In the genomic region with DNA sequence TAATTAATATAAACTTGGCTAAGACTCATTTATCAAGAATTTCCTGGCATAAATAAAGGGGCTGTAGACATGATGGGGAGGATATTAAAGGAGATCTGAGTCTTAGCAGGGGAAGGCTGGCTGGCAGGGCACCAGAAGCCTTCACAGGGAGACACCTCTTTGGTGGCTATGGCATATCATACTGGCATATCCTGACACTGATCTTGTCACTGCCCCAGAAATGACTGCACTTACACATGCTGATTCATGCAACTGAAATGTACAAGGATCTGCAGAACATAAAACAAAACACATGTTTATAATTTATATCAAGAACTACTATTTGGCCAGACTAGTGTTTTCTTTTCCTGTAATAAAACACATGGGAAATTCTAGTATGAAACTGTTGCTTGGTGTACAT, we compare ENCODE assay signal across 20 cellular contexts. TPM values are rescaled to one million over a fixed set of nuclear protein-coding genes. Genes with fewer than 3 reads are reported as not detected.
A peak's percentile ranks its signal among the peaks of the same experiment; 100 is the strongest.
DNase-seq lines count a peak whose midpoint lies in the region; ATAC-seq and TF ChIP-seq lines count a peak whose summit lies in the region.
"Had no signal": no experiment of that assay in that cellular context is flagged by ENCODE, and none has a peak within 500 bp of the region (broad histone marks: within the 10 kb centered on the region; RNA-seq: fewer than 3 reads in every experiment).

No MANE protein-coding gene starts in this region.

- peaks cover 6% of the 10 kb centered on the region for H3K9me3 ChIP-seq in MG63
- no peaks in the 10 kb centered on the region for H3K9me3 ChIP-seq in endodermal cell (ENCODE audit: control insufficient read depth, low read length)
- H3K9me3 ChIP-seq: BLaER1 had no signal

- H3K4me3 ChIP-seq in BJ (ENCODE audit: low read depth, low read length) (no peak overlapping the region), MG63 (no peak overlapping the region), choroid plexus epithelial cell (ENCODE audit: low read depth, low read length) (no peak overlapping the region), endodermal cell (ENCODE audit: low read length) (no peak overlapping the region)
- H3K4me3 ChIP-seq: BLaER1, sigmoid colon, transverse colon had no signal

- no peaks in the 10 kb centered on the region for H3K27me3 ChIP-seq in BJ (ENCODE audit: control insufficient read depth, insufficient read depth, low read length)
- H3K27me3 ChIP-seq in MG63: no peaks in the 10 kb centered on the region
- H3K27me3 ChIP-seq in endodermal cell (ENCODE audit: control insufficient read depth, insufficient read depth, low read length, poor library complexity, severe bottlenecking): no peaks in the 10 kb centered on the region
- H3K27me3 ChIP-seq: BLaER1, sigmoid colon, transverse colon had no signal

- ATAC-seq in GM21786 (IDR thresholded peaks at IDR 0.05; ENCODE audit: unreplicated experiment) (no peak), GM18858 (IDR thresholded peaks at IDR 0.05; ENCODE audit: unreplicated experiment) (no peak), HG03135 (IDR thresholded peaks at IDR 0.05; ENCODE audit: unreplicated experiment) (no peak)

- H3K36me3 ChIP-seq in BJ (ENCODE audit: control insufficient read depth, insufficient read depth, low read length): no peaks in the 10 kb centered on the region
- H3K36me3 ChIP-seq in MG63: no peaks in the 10 kb centered on the region
- H3K36me3 ChIP-seq in endodermal cell (ENCODE audit: control insufficient read depth, insufficient read depth, low read length): no peaks in the 10 kb centered on the region
- H3K36me3 ChIP-seq: BLaER1, sigmoid colon, transverse colon had no signal

- DNase-seq in BJ (ENCODE audit: low read depth): peak; percentile 75
- DNase-seq in MG63: peak; percentile 59
- peak; percentile 13 for DNase-seq in choroid plexus epithelial cell (ENCODE audit: low read depth)
- peak; percentile 26 for DNase-seq in non-pigmented ciliary epithelial cell (ENCODE audit: low read depth)
- no peak for DNase-seq in endodermal cell
- DNase-seq: aorta; DMS153; glutamatergic neuron; islet precursor cell; NCI-H1694 treated with DMSO at 0.1 percent for 48 hours; sigmoid colon; stimulated activated CD4-positive, alpha-beta T cell treated with anti-CD3 and anti-CD28 coated beads, Interleukin-4, amount 100 ng/mL, for 4 hours; transverse colon had no signal

- TF ChIP-seq CTCF in BJ (IDR thresholded peaks at IDR 0.05; ENCODE audit: insufficient read depth, low read depth, low read length): no peak
- no peak for TF ChIP-seq CTCF in choroid plexus epithelial cell (conservative IDR thresholded peaks at IDR 0.05; ENCODE audit: low read depth, low read length)
- no peak for TF ChIP-seq CTCF in endodermal cell (conservative IDR thresholded peaks at IDR 0.05)

- POLR2A ChIA-PET in BJ (lab: Charles Lee): no interaction called here

- H3K4me1 ChIP-seq in endodermal cell (ENCODE audit: control insufficient read depth, insufficient read depth, low read length): no peaks in the 10 kb centered on the region
- H3K4me1 ChIP-seq: BLaER1, sigmoid colon, transverse colon had no signal

- no peak overlapping the region for H3K9ac ChIP-seq in endodermal cell (ENCODE audit: extremely low read depth, low read length, poor library complexity, severe bottlenecking)
- H3K9ac ChIP-seq: BLaER1 had no signal

- H3K27ac Mint-ChIP-seq in endodermal cell: no peak overlapping the region
- H3K27ac Mint-ChIP-seq: mesothelial cell of epicardium had no signal

- no peak overlapping the region for H3K27ac ChIP-seq in endodermal cell (ENCODE audit: low read depth, low read length)
- H3K27ac ChIP-seq: BLaER1, sigmoid colon, transverse colon had no signal

- CTCF ChIA-PET in BJ (lab: Yijun Ruan, JAX): no interaction called here

- H3K36me3 Mint-ChIP-seq in endodermal cell (ENCODE audit: low read depth): no peaks in the 10 kb centered on the region
- H3K36me3 Mint-ChIP-seq: mesothelial cell of epicardium had no signal

- no peak overlapping the region for H3K4me3 Mint-ChIP-seq in endodermal cell
- H3K4me3 Mint-ChIP-seq: mesothelial cell of epicardium had no signal

- H3K9me3 Mint-ChIP-seq in endodermal cell: peaks cover 5% of the 10 kb centered on the region

- no peaks in the 10 kb centered on the region for H3K4me1 Mint-ChIP-seq in endodermal cell
- H3K4me1 Mint-ChIP-seq: mesothelial cell of epicardium had no signal

- peaks cover 4% of the 10 kb centered on the region for H3K27me3 Mint-ChIP-seq in endodermal cell (ENCODE audit: insufficient read depth)

RNA-seq across cellular contexts. Expression of gene LIPN, which starts 5.5 kb away (rescaled TPM):
- not detected in 2 replicates for polyA plus RNA-seq in BJ (2011; rRNA removed)
- not detected in 2 replicates for polyA minus RNA-seq in BJ (2011; rRNA and poly(A)+ RNA removed)
- 0.10 TPM in 1 of 2 replicates, not detected in the other for total RNA-seq in MG63 (2014; rRNA removed; shearing (Covaris generic); ENCODE audit: low replicate concordance)
- total RNA-seq in endodermal cell: not detected
- not detected for polyA plus RNA-seq in endodermal cell (2013, experiment 1 of 2)
- not detected for polyA plus RNA-seq in endodermal cell (2013, experiment 2 of 2)
- total RNA-seq: H1, mesothelial cell of epicardium, NCI-H460 had no signal
- polyA plus RNA-seq: H1, sigmoid colon had no signal

RNA-seq across cellular contexts. Expression of gene LIPK, which starts 48.2 kb away (rescaled TPM):
- not detected in 2 replicates for polyA plus RNA-seq in BJ (2011; rRNA removed)
- not detected in 2 replicates for polyA minus RNA-seq in BJ (2011; rRNA and poly(A)+ RNA removed)
- not detected in 2 replicates for total RNA-seq in MG63 (2014; rRNA removed; shearing (Covaris generic); ENCODE audit: low replicate concordance)
- not detected for total RNA-seq in endodermal cell
- polyA plus RNA-seq in endodermal cell (2013, experiment 1 of 2): not detected
- not detected for polyA plus RNA-seq in endodermal cell (2013, experiment 2 of 2)
- total RNA-seq: aorta, H1, mesothelial cell of epicardium, NCI-H460, sigmoid colon, transverse colon had no signal
- polyA plus RNA-seq: aorta, H1, sigmoid colon had no signal

RNA-seq across cellular contexts. Expression of gene LIPM, which starts 48.3 kb away (rescaled TPM):
- not detected in 2 replicates for polyA plus RNA-seq in BJ (2011; rRNA removed)
- polyA minus RNA-seq in BJ (2011; rRNA and poly(A)+ RNA removed): not detected in 2 replicates
- total RNA-seq in MG63 (2014; rRNA removed; shearing (Covaris generic); ENCODE audit: low replicate concordance): not detected in 2 replicates
- not detected for total RNA-seq in endodermal cell
- polyA plus RNA-seq in endodermal cell (2013, experiment 1 of 2): not detected
- not detected for polyA plus RNA-seq in endodermal cell (2013, experiment 2 of 2)
- total RNA-seq: aorta, H1, mesothelial cell of epicardium, NCI-H460, sigmoid colon, transverse colon had no signal
- polyA plus RNA-seq: aorta, H1, sigmoid colon had no signal
